In genomic region chr5:151072234-151073025, GRCh38 we compare ENCODE assay signal across 9 cellular contexts. TPM values are rescaled to one million over a fixed set of nuclear protein-coding genes. Genes with fewer than 3 reads are reported as not detected.
A peak's percentile ranks its signal among the peaks of the same experiment; 100 is the strongest.
DNase-seq lines count a peak whose midpoint lies in the region; ATAC-seq and TF ChIP-seq lines count a peak whose summit lies in the region.
"Had no signal": no experiment of that assay in that cellular context is flagged by ENCODE, and none has a peak within 500 bp of the region (broad histone marks: within the 10 kb centered on the region; RNA-seq: fewer than 3 reads in every experiment).

No MANE protein-coding gene starts in this region.

- peaks cover 48% of the 10 kb centered on the region for H3K4me1 ChIP-seq in mammary epithelial cell (ENCODE audit: insufficient read depth, low read length)
- peaks cover 34% of the 10 kb centered on the region for H3K4me1 ChIP-seq in mucosa of descending colon (ENCODE audit: low read depth)
- H3K4me1 ChIP-seq in SJCRH30 = peaks cover 24% of the 10 kb centered on the region

- H3K4me3 ChIP-seq in AG04450 (ENCODE audit: low read depth, low read length) = no peak overlapping the region
- no peak overlapping the region for H3K4me3 ChIP-seq in mammary epithelial cell (replicated peaks in 1 of 3; ENCODE audit: insufficient read depth in 1 of 3, low read depth in 2 of 3, low read length in 3 of 3)
- no peak overlapping the region for H3K4me3 ChIP-seq in mucosa of descending colon
- H3K4me3 ChIP-seq in SJCRH30 = no peak overlapping the region

- CTCF ChIA-PET in AG04450 (lab: Charles Lee) = interaction anchor here (1.0 to 15.2 kb wide), 4 partner anchors 23 to 93 kb away, joined by 3 to 174 read pairs (median 10); no protein-coding TSS in a partner anchor
- CTCF ChIA-PET in mammary epithelial cell (lab: Charles Lee; ENCODE audit: low non-redundant PET) = no interaction called here

- H3K27me3 ChIP-seq in AG04450 (ENCODE audit: control insufficient read depth, insufficient read depth, low read length) (no peaks in the 10 kb centered on the region), mammary epithelial cell (ENCODE audit: insufficient read depth, low read length) (no peaks in the 10 kb centered on the region), SJCRH30 (no peaks in the 10 kb centered on the region)

- H4K20me1 ChIP-seq in mammary epithelial cell (ENCODE audit: insufficient read depth, low read length) = no peaks in the 10 kb centered on the region

- in situ Hi-C loops in mammary epithelial cell (cut with MboI; ENCODE audit: low sequenced_read_pairs in 2 of 2) = no loop called here

- no peak overlapping the region for H2AFZ ChIP-seq in mammary epithelial cell (ENCODE audit: low read depth, low read length)

- peaks cover 91% of the 10 kb centered on the region for H3K79me2 ChIP-seq in mammary epithelial cell (ENCODE audit: insufficient read depth, low read length)

- peak overlapping the region; percentile 39 for H3K4me2 ChIP-seq in mammary epithelial cell (ENCODE audit: insufficient read depth, low read depth, low read length)

- no peaks in the 10 kb centered on the region for H3K9me3 ChIP-seq in AG04450 (ENCODE audit: control insufficient read depth, insufficient read depth, low read length)
- no peaks in the 10 kb centered on the region for H3K9me3 ChIP-seq in mammary epithelial cell (replicated peaks; ENCODE audit: insufficient read depth, low read length)
- H3K9me3 ChIP-seq in mucosa of descending colon = no peaks in the 10 kb centered on the region
- no peaks in the 10 kb centered on the region for H3K9me3 ChIP-seq in SJCRH30 (replicated peaks)

- peak overlapping the region; percentile 31 for H3K27ac ChIP-seq in AG04450 (ENCODE audit: low read depth, low read length)
- H3K27ac ChIP-seq in mammary epithelial cell (ENCODE audit: insufficient read depth, low read depth, low read length) = peak overlapping the region; percentile 71
- H3K27ac ChIP-seq in SJCRH30 = no peak overlapping the region

- intact Hi-C loops in mammary epithelial cell (cut with micrococcal nuclease) = loop anchor here (1.0 kb wide), 2 partner anchors 9 to 21 kb away; partner anchors contain the start of gene TNIP1
- intact Hi-C loops in mucosa of descending colon (cut with DNase I, micrococcal nuclease) = no loop called here

- POLR2A ChIA-PET in AG04450 (lab: Yijun Ruan, JAX) = interaction anchor here (0.7 to 1.4 kb wide), 4 partner anchors 9 to 85 kb away, joined by 3 to 5 read pairs (median 4); partner anchors contain the start of gene TNIP1

- 18% methylated on average over 6 of the region's 6 CpGs for WGBS in mammary epithelial cell (ENCODE audit: low coverage, missing lambda C conversion rate)

- DNase-seq in AG04450 (ENCODE audit: low read depth, low spot score) = no peak
- peak; percentile 56 for DNase-seq in HS-5 (ENCODE audit: low read depth)
- peak; percentile 88 for DNase-seq in mammary epithelial cell
- no peak for DNase-seq in mucosa of descending colon
- no peak for DNase-seq in SJCRH30
- no peak for DNase-seq in cerebellar cortex (ENCODE audit: low spot score)
- no peak for DNase-seq in iPS-NIHi11 (ENCODE audit: low spot score)
- DNase-seq in NCI-H128 (lab: John Stamatoyannopoulos, UW; ENCODE audit: unreplicated experiment) = no peak
- DNase-seq: activated CD8-positive, alpha-beta memory T cell treated with anti-CD3 and anti-CD28 coated beads for 24 hours had no signal

- H3K36me3 ChIP-seq in mammary epithelial cell (ENCODE audit: insufficient read depth, low read length) = peaks cover 13% of the 10 kb centered on the region
- no peaks in the 10 kb centered on the region for H3K36me3 ChIP-seq in mucosa of descending colon (ENCODE audit: low read depth)
- 0 out of 2 replicates have a peak, but pooled peaks cover 5% of the 10 kb centered on the region for H3K36me3 ChIP-seq in SJCRH30

- BruUV-seq in mammary epithelial cell (replicated peaks; lab: Mats Ljungman, UMichigan) = no TSS peak

- ATAC-seq in mucosa of descending colon = peak; percentile 57

- TF ChIP-seq CTCF in AG04450 (IDR thresholded peaks at IDR 0.05; ENCODE audit: low read depth, low read length) = no peak
- TF ChIP-seq CTCF in mammary epithelial cell (conservative IDR thresholded peaks at IDR 0.05 in 1 of 2, IDR thresholded peaks at IDR 0.05 in 1 of 2; ENCODE audit: extremely low read depth in 1 of 2, insufficient read depth in 1 of 2, low read depth in 1 of 2, low read length in 2 of 2) = no peak
- no peak for TF ChIP-seq CTCF in mucosa of descending colon (IDR thresholded peaks at IDR 0.05)

- no peak overlapping the region for H3K9ac ChIP-seq in mammary epithelial cell (ENCODE audit: insufficient read depth, low read length)

- dilution Hi-C loops in mammary epithelial cell (cut with HindIII; ENCODE audit: low sequenced_read_pairs) = no loop called here

RNA-seq across cellular contexts. Expression of gene TNIP1, which starts 8.4 kb away (rescaled TPM):
- polyA plus RNA-seq in AG04450 (2011; rRNA removed) (42.6 and 49.2 TPM in 2 replicates), mammary epithelial cell (118 TPM)
- 67.8 and 79.9 TPM in 2 replicates for polyA minus RNA-seq in AG04450 (2011; rRNA and poly(A)+ RNA removed)
- total RNA-seq in mammary epithelial cell (100 to 1,000 TPM in 1 of 2 donors, 10 to 100 TPM in 1; 74.3 to 247 TPM), mucosa of descending colon (100 to 1,000 TPM; 140 to 218 (median 156) TPM)
- 137 TPM for polyA minus RNA-seq in mammary epithelial cell
- total RNA-seq in SJCRH30 (2014; rRNA removed; shearing (Covaris generic)) = 56.3 and 57.4 TPM in 2 replicates

RNA-seq across cellular contexts. Expression of gene GPX3, which starts 52.0 kb away (rescaled TPM):
- polyA plus RNA-seq in AG04450 (2011; rRNA removed) = 3.7 TPM in 2 replicates
- polyA minus RNA-seq in AG04450 (2011; rRNA and poly(A)+ RNA removed) = 1.6 and 2.8 TPM in 2 replicates
- total RNA-seq in mammary epithelial cell = 1 to 10 TPM in 1 of 2 donors, not detected in 1; 2.7 TPM
- polyA plus RNA-seq in mammary epithelial cell = 2.5 TPM
- polyA minus RNA-seq in mammary epithelial cell = not detected
- total RNA-seq in mucosa of descending colon = 100 to 1,000 TPM in 2 of 3 donors, 10 to 100 TPM in 1; 44.6 to 460 (median 147) TPM
- 3.3 and 4.0 TPM in 2 replicates for total RNA-seq in SJCRH30 (2014; rRNA removed; shearing (Covaris generic))

Comparison
In these comparisons a context has a peak if more than half of its experiments do, and no peak if none do; other contexts are left out.
1. DNase-seq: peak in HS-5 (single experiment) and mammary epithelial cell (single experiment); none in AG04450 (single experiment), mucosa of descending colon (0 of 3), SJCRH30 (0 of 2), cerebellar cortex (single experiment), iPS-NIHi11 (single experiment) and NCI-H128 (single experiment).